8 cellular contexts compared by ENCODE assay signal in the genomic region with DNA sequence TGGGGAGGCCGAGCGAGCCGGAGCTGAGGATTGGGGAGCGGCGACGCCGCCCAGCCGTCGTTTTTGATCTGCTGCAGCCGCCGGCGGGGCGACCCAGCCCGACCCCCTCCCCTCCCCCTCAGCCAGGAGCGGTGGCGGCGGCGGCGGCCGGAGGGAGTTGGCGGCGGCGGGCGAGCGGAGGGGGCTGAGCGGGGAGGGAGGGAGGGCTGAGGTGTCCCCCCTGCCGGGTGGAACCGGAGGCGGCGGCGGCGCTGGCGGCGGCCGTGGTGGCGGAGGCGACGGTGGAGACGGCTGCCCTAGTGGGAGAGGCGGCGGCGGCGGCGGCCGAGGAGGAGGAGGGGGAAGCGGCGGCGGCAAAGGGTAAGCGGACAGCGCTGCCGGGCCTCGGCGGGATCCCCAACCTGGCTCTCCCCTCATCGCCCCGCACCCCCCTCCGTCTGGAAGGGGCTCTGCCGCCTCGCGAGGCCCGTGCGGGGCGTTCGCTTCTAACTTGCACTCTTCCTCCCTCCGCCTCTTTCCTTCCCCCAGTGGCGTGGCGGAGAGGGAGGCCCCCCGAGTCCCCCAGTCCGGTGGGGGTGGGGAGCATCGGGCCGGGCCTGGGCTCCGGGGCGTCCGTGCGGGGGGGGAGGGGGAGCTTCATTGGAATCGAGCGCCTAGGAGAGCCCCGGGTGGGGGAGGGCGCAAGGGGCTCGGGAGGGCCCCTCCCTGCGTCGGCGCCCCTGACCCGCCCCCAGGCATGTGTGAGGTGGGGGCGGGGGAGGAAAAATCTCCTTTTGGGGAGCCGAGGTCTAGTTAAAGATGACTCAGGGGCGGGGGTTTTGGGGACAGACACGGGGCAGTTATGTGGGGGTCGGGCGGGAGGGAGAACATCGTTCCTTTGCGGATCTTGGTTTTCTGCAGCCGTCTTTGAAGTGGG. TPM values are rescaled to one million over a fixed set of nuclear protein-coding genes. Genes with fewer than 3 reads are reported as not detected.
DNase-seq lines count a peak whose midpoint lies in the region; ATAC-seq and TF ChIP-seq lines count a peak whose summit lies in the region.

A gene with protein sequence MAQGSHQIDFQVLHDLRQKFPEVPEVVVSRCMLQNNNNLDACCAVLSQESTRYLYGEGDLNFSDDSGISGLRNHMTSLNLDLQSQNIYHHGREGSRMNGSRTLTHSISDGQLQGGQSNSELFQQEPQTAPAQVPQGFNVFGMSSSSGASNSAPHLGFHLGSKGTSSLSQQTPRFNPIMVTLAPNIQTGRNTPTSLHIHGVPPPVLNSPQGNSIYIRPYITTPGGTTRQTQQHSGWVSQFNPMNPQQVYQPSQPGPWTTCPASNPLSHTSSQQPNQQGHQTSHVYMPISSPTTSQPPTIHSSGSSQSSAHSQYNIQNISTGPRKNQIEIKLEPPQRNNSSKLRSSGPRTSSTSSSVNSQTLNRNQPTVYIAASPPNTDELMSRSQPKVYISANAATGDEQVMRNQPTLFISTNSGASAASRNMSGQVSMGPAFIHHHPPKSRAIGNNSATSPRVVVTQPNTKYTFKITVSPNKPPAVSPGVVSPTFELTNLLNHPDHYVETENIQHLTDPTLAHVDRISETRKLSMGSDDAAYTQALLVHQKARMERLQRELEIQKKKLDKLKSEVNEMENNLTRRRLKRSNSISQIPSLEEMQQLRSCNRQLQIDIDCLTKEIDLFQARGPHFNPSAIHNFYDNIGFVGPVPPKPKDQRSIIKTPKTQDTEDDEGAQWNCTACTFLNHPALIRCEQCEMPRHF (plus strand): TSS at position 57 of the 916 bp plus-strand sequence. CDS start 52,286 bp downstream, outside the sequence.

- DNase-seq in AG10803 (ENCODE audit: low read depth) (no peak), T-helper 2 cell (peak; percentile 31 to 80 (median 56)), amygdala (lab: John Stamatoyannopoulos, UW) (peak in 43 of 56 donors; percentile 14 to 84 (median 56)), hypothalamus (lab: John Stamatoyannopoulos, UW) (peak in 46 of 51 donors; percentile 8 to 86 (median 66)), gastrocnemius medialis (peak; percentile 17 to 37), SW 1271 (lab: John Stamatoyannopoulos, UW) (no peak)

- peaks cover 24 to 38% of the 10 kb centered on the region in 2 donors for H3K4me1 ChIP-seq in gastrocnemius medialis

- H3K4me3 ChIP-seq in AG10803 (ENCODE audit: low read length) (peak within 1 kb of the TSS; percentile 84), gastrocnemius medialis (peak within 1 kb of the TSS; percentile 89 to 98 (median 96))

- no peaks in the 10 kb centered on the region for H3K36me3 ChIP-seq in gastrocnemius medialis

- in situ Hi-C loops in gastrocnemius medialis (cut with MboI; ENCODE audit: low sequenced_read_pairs in 4 of 4), result loop anchor here in 1 of 4 donors (25.0 kb wide), 1 partner anchor 94 kb away; a partner anchor contains a TSS

- H3K27ac ChIP-seq in gastrocnemius medialis, result peak within 1 kb of the TSS; percentile 94 to 98 (median 96)

- H3K27me3 ChIP-seq in gastrocnemius medialis, result peaks cover 0 to 2% (median 0%) of the 10 kb centered on the region in 3 donors

- intact Hi-C loops in gastrocnemius medialis (cut with DNase I; ENCODE audit: low total_unique reads), result loop anchor here (1.0 to 2.0 kb wide), 2 partner anchors 93 to 330 kb away; a partner anchor contains a TSS

- no peaks in the 10 kb centered on the region for H3K9me3 ChIP-seq in gastrocnemius medialis

- no peak for TF ChIP-seq CTCF in AG10803 (conservative IDR thresholded peaks at IDR 0.05; ENCODE audit: low read length)
- no peak for TF ChIP-seq CTCF in gastrocnemius medialis (IDR thresholded peaks at IDR 0.05 in 4 of 5, conservative IDR thresholded peaks at IDR 0.05 in 1 of 5)

- peak; percentile 30 for ATAC-seq in GM19395 (IDR thresholded peaks at IDR 0.05; ENCODE audit: unreplicated experiment)
- ATAC-seq in HG03565 (IDR thresholded peaks at IDR 0.05; ENCODE audit: unreplicated experiment), result peak; percentile 7
- ATAC-seq in gastrocnemius medialis, result peak; percentile 32 to 64

- peak in 1 of 2 donors; percentile 3 for TF ChIP-seq POLR2A in gastrocnemius medialis (IDR thresholded peaks at IDR 0.05)

RNA-seq across cellular contexts. Expression of the gene that starts here (rescaled TPM):
- 10 to 100 TPM; 63.7 to 73.5 (median 69.2) TPM for total RNA-seq in gastrocnemius medialis

Comparison
In these comparisons a context has a peak if more than half of its experiments do, and no peak if none do; other contexts are left out.
1. DNase-seq: peak in T-helper 2 cell (5 of 5), amygdala (43 of 56), hypothalamus (46 of 51) and gastrocnemius medialis (2 of 2); none in AG10803 (single experiment) and SW 1271 (0 of 2).
2. Peak in every context shown above with its lines, with median percentiles within 50 percentile points of each other: ATAC-seq.